In genomic region chr14:20613094-20614037, GRCh38 we compare ENCODE assay signal across 1 cellular context.
A peak's percentile ranks its signal among the peaks of the same experiment; 100 is the strongest.
TF ChIP-seq lines count a peak whose summit lies in the region.

No MANE protein-coding gene starts in this region.

TF ChIP-seq in K562, 482 proteins besides CTCF, POLR2A, EP300 and RAD21 (continues in another document):
- TF ChIP-seq JUN (IDR thresholded peaks at IDR 0.05; ENCODE audit: borderline replicate concordance, low read depth, low read length), result peak; percentile 5; the same call in 1 of the 2 replicates
- TF ChIP-seq JUN (CRISPR knock-in tag; IDR thresholded peaks at IDR 0.05; ENCODE audit: borderline replicate concordance), result no peak
- TF ChIP-seq, protein P1, sequence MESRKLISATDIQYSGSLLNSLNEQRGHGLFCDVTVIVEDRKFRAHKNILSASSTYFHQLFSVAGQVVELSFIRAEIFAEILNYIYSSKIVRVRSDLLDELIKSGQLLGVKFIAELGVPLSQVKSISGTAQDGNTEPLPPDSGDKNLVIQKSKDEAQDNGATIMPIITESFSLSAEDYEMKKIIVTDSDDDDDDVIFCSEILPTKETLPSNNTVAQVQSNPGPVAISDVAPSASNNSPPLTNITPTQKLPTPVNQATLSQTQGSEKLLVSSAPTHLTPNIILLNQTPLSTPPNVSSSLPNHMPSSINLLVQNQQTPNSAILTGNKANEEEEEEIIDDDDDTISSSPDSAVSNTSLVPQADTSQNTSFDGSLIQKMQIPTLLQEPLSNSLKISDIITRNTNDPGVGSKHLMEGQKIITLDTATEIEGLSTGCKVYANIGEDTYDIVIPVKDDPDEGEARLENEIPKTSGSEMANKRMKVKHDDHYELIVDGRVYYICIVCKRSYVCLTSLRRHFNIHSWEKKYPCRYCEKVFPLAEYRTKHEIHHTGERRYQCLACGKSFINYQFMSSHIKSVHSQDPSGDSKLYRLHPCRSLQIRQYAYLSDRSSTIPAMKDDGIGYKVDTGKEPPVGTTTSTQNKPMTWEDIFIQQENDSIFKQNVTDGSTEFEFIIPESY (CRISPR knock-in tag; IDR thresholded peaks at IDR 0.05), result peak; percentile 51; the same call in 1 of the 2 replicates
- TF ChIP-seq L3MBTL2 (IDR thresholded peaks at IDR 0.05), result peak; percentile 89
- TF ChIP-seq SMARCA5 (IDR thresholded peaks at IDR 0.05), result 0 out of 2 replicates have a peak, but pooled peaks have one; percentile 22
- peak; percentile 92 for TF ChIP-seq ZKSCAN1 (IDR thresholded peaks at IDR 0.05; ENCODE audit: low read depth, low read length)
- peak; percentile 62; the same call in 1 of the 2 replicates for TF ChIP-seq SP1 (CRISPR knock-in tag; IDR thresholded peaks at IDR 0.05)
- TF ChIP-seq FOXK1 (CRISPR knock-in tag; IDR thresholded peaks at IDR 0.05; ENCODE audit: borderline replicate concordance), result no peak
- peak; percentile 53; the same call in 1 of the 2 replicates for TF ChIP-seq CBFB (CRISPR knock-in tag; IDR thresholded peaks at IDR 0.05)
- TF ChIP-seq HCFC1 (IDR thresholded peaks at IDR 0.05; ENCODE audit: low read depth, low read length), result 0 out of 2 replicates have a peak, but pooled peaks have one; percentile 17
- TF ChIP-seq MNT (conservative IDR thresholded peaks at IDR 0.05), result peak; percentile 83 to 89
- TF ChIP-seq SMAD1 (IDR thresholded peaks at IDR 0.05; ENCODE audit: low read depth, low read length, partially characterized antibody), result no peak
- TF ChIP-seq MECOM (CRISPR knock-in tag; IDR thresholded peaks at IDR 0.05), result peak; percentile 25; the same call in 1 of the 2 replicates
- TF ChIP-seq, protein P2, sequence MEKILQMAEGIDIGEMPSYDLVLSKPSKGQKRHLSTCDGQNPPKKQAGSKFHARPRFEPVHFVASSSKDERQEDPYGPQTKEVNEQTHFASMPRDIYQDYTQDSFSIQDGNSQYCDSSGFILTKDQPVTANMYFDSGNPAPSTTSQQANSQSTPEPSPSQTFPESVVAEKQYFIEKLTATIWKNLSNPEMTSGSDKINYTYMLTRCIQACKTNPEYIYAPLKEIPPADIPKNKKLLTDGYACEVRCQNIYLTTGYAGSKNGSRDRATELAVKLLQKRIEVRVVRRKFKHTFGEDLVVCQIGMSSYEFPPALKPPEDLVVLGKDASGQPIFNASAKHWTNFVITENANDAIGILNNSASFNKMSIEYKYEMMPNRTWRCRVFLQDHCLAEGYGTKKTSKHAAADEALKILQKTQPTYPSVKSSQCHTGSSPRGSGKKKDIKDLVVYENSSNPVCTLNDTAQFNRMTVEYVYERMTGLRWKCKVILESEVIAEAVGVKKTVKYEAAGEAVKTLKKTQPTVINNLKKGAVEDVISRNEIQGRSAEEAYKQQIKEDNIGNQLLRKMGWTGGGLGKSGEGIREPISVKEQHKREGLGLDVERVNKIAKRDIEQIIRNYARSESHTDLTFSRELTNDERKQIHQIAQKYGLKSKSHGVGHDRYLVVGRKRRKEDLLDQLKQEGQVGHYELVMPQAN (IDR thresholded peaks at IDR 0.05; ENCODE audit: borderline replicate concordance), result no peak
- TF ChIP-seq, protein P3, sequence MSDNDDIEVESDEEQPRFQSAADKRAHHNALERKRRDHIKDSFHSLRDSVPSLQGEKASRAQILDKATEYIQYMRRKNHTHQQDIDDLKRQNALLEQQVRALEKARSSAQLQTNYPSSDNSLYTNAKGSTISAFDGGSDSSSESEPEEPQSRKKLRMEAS (CRISPR knock-in tag; IDR thresholded peaks at IDR 0.05), result peak; percentile 74
- 0 out of 4 replicates have a peak, but pooled peaks have one; percentile 9 to 15 for TF ChIP-seq NRF1 (conservative IDR thresholded peaks at IDR 0.05 in 1 of 2, IDR thresholded peaks at IDR 0.05 in 1 of 2)
- peak; percentile 46; the same call in 1 of the 2 replicates for TF ChIP-seq RAD51 (IDR thresholded peaks at IDR 0.05; ENCODE audit: borderline replicate concordance, low read depth)
- no peak for TF ChIP-seq PBX2 (CRISPR knock-in tag; IDR thresholded peaks at IDR 0.05; ENCODE audit: low read depth)
- TF ChIP-seq PBX2 (tag; conservative IDR thresholded peaks at IDR 0.05; ENCODE audit: low read depth), result peak; percentile 15; the same call in 1 of the 2 replicates
- peak; percentile 71; the same call in 1 of the 2 replicates for TF ChIP-seq XRCC5 (IDR thresholded peaks at IDR 0.05; ENCODE audit: low read depth, low read length)
- TF ChIP-seq NR2C2 (CRISPR knock-in tag; IDR thresholded peaks at IDR 0.05), result no peak
- TF ChIP-seq NR2C2 (tag; IDR thresholded peaks at IDR 0.05), result peak; percentile 70
- peak; percentile 79; the same call in 1 of the 2 replicates for TF ChIP-seq MTA1 (IDR thresholded peaks at IDR 0.05; ENCODE audit: borderline replicate concordance)
- peak in 2 of 3 experiments; percentile 10 to 21 for TF ChIP-seq YY1 (IDR thresholded peaks at IDR 0.05; ENCODE audit: borderline replicate concordance in 1 of 3, control insufficient read depth in 1 of 3, extremely low read depth in 1 of 3, insufficient read depth in 3 of 3, insufficient read length in 1 of 3, insufficient replicate concordance in 2 of 3, low read depth in 1 of 3, low read length in 2 of 3)
- TF ChIP-seq, protein P4, sequence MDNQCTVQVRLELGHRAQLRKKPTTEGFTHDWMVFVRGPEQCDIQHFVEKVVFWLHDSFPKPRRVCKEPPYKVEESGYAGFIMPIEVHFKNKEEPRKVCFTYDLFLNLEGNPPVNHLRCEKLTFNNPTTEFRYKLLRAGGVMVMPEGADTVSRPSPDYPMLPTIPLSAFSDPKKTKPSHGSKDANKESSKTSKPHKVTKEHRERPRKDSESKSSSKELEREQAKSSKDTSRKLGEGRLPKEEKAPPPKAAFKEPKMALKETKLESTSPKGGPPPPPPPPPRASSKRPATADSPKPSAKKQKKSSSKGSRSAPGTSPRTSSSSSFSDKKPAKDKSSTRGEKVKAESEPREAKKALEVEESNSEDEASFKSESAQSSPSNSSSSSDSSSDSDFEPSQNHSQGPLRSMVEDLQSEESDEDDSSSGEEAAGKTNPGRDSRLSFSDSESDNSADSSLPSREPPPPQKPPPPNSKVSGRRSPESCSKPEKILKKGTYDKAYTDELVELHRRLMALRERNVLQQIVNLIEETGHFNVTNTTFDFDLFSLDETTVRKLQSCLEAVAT (IDR thresholded peaks at IDR 0.05), result peak in 1 of 2 experiments; percentile 77; a peak in 2 of 4 replicates
- TF ChIP-seq MXI1 (IDR thresholded peaks at IDR 0.05; ENCODE audit: low read depth, low read length), result peak; percentile 80
- TF ChIP-seq GATA2 (CRISPR knock-in tag; IDR thresholded peaks at IDR 0.05), result no peak
- TF ChIP-seq TBP (optimal IDR thresholded peaks at IDR 0.05; ENCODE audit: low read depth, low read length), result peak; percentile 98
- TF ChIP-seq GTF3C2 (IDR thresholded peaks at IDR 0.05; ENCODE audit: borderline replicate concordance, extremely low read depth, insufficient read length), result peak; percentile 84
- no peak for TF ChIP-seq ZNF79 (CRISPR knock-in tag; IDR thresholded peaks at IDR 0.05; ENCODE audit: low read depth)
- no peak for TF ChIP-seq NCOA1 (IDR thresholded peaks at IDR 0.05; ENCODE audit: low read depth)
- peak; percentile 94 to 96 for TF ChIP-seq FOXA3 (CRISPR knock-in tag; conservative IDR thresholded peaks at IDR 0.05 in 1 of 2, IDR thresholded peaks at IDR 0.05 in 1 of 2)
- peak in 1 of 2 experiments; percentile 65; a peak in 2 of 4 replicates for TF ChIP-seq RCOR1 (IDR thresholded peaks at IDR 0.05; ENCODE audit: borderline replicate concordance in 1 of 2, low read depth in 2 of 2, low read length in 2 of 2)
- TF ChIP-seq ZNF764 (CRISPR knock-in tag; IDR thresholded peaks at IDR 0.05; ENCODE audit: low read depth), result peak; percentile 94
- TF ChIP-seq KLF6 (CRISPR knock-in tag; IDR thresholded peaks at IDR 0.05; ENCODE audit: borderline replicate concordance), result no peak
- TF ChIP-seq FOXK2 (conservative IDR thresholded peaks at IDR 0.05 in 1 of 2, IDR thresholded peaks at IDR 0.05 in 1 of 2; ENCODE audit: low read depth in 2 of 2), result peak; percentile 29 to 76; a peak in 3 of 4 replicates
- no peak for TF ChIP-seq PCBP1 (IDR thresholded peaks at IDR 0.05; ENCODE audit: low read depth, low read length, poor library complexity, severe bottlenecking)
- no peak for TF ChIP-seq PHF8 (IDR thresholded peaks at IDR 0.05; ENCODE audit: borderline replicate concordance, low read length)
- TF ChIP-seq CEBPB (tag; IDR thresholded peaks at IDR 0.05), result peak; percentile 84
